In genomic region chr6:158819977-158820632, GRCh38 we compare ENCODE assay signal across 8 cellular contexts. TPM values are rescaled to one million over a fixed set of nuclear protein-coding genes. Genes with fewer than 3 reads are reported as not detected.
A peak's percentile ranks its signal among the peaks of the same experiment; 100 is the strongest.
DNase-seq lines count a peak whose midpoint lies in the region; ATAC-seq and TF ChIP-seq lines count a peak whose summit lies in the region.

No MANE protein-coding gene starts in this region.

- H3K9me3 ChIP-seq in gastroesophageal sphincter (no peaks in the 10 kb centered on the region), stomach smooth muscle (ENCODE audit: control insufficient read depth in 2 of 2, low read length in 2 of 2) (no peaks in the 10 kb centered on the region)

- no peaks in the 10 kb centered on the region for H3K36me3 ChIP-seq in gastroesophageal sphincter
- H3K36me3 ChIP-seq in stomach smooth muscle (ENCODE audit: control insufficient read depth in 2 of 2, insufficient read depth in 2 of 2, low read length in 2 of 2) = no peaks in the 10 kb centered on the region

- H3K4me3 ChIP-seq in gastroesophageal sphincter = no peak overlapping the region
- peak overlapping the region in 1 of 2 donors; percentile 83 for H3K4me3 ChIP-seq in stomach smooth muscle (ENCODE audit: low read length in 2 of 2)

- peak overlapping the region; percentile 93 for H3K4me3 Mint-ChIP-seq in activated CD4-positive, alpha-beta T cell treated with anti-CD3 and anti-CD28 coated beads for 36 hours
- peak overlapping the region; percentile 100 for H3K4me3 Mint-ChIP-seq in activated B cell treated with CpG ODN at 0.5 μM for 24 hours

- peaks cover 30% of the 10 kb centered on the region for H3K4me1 Mint-ChIP-seq in activated CD4-positive, alpha-beta T cell treated with anti-CD3 and anti-CD28 coated beads for 36 hours
- H3K4me1 Mint-ChIP-seq in activated B cell treated with CpG ODN at 0.5 μM for 24 hours = peaks cover 44% of the 10 kb centered on the region

- peak overlapping the region in 1 of 2 donors; percentile 33 for H3K9ac ChIP-seq in stomach smooth muscle (ENCODE audit: low read length in 2 of 2)

- TF ChIP-seq CTCF in activated B cell treated with CpG ODN at 0.5 μM for 24 hours (IDR thresholded peaks at IDR 0.05) (no peak), gastroesophageal sphincter (IDR thresholded peaks at IDR 0.05) (no peak)

- POLR2A ChIA-PET in activated CD4-positive, alpha-beta T cell treated with anti-CD3 and anti-CD28 coated beads for 36 hours (lab: Charles Lee) = interaction anchor here (0.7 to 1.6 kb wide), 2 partner anchors 34 to 50 kb away, joined by 3 to 16 read pairs; no protein-coding TSS in a partner anchor
- POLR2A ChIA-PET in activated B cell treated with CpG ODN at 0.5 μM for 24 hours (lab: Charles Lee) = interaction anchor here (0.7 to 15.8 kb wide), 24 partner anchors 8 to 180 kb away, joined by 3 to 454 read pairs (median 9); partner anchors contain the start of gene RSPH3

- peak overlapping the region in 3 of 4 donors; percentile 99 to 100 (median 99) for H3K27ac ChIP-seq in gastroesophageal sphincter
- peak overlapping the region; percentile 53 for H3K27ac ChIP-seq in stomach smooth muscle (ENCODE audit: low read length)

- CTCF ChIA-PET in activated CD4-positive, alpha-beta T cell treated with anti-CD3 and anti-CD28 coated beads for 36 hours (lab: Charles Lee) = interaction anchor here (0.6 to 1.5 kb wide), 2 partner anchors 49 to 225 kb away, joined by 3 to 5 read pairs; partner anchors contain the start of gene TAGAP
- CTCF ChIA-PET in activated B cell treated with CpG ODN at 0.5 μM for 24 hours (lab: Charles Lee) = interaction anchor here (1.0 to 1.5 kb wide), 4 partner anchors 28 to 153 kb away, joined by 3 to 7 read pairs (median 4); no protein-coding TSS in a partner anchor

- peaks cover 33% of the 10 kb centered on the region for H3K36me3 Mint-ChIP-seq in activated CD4-positive, alpha-beta T cell treated with anti-CD3 and anti-CD28 coated beads for 36 hours (ENCODE audit: low read depth)
- H3K36me3 Mint-ChIP-seq in activated B cell treated with CpG ODN at 0.5 μM for 24 hours (ENCODE audit: low read depth) = peaks cover 29% of the 10 kb centered on the region

- H3K4me1 ChIP-seq in gastroesophageal sphincter (peaks cover 0 to 37% (median 9%) of the 10 kb centered on the region in 3 donors), stomach smooth muscle (ENCODE audit: control insufficient read depth, insufficient read depth, low read length) (peaks cover 14% of the 10 kb centered on the region)

- H3K27me3 ChIP-seq in gastroesophageal sphincter (no peaks in the 10 kb centered on the region), stomach smooth muscle (ENCODE audit: control insufficient read depth in 1 of 2, insufficient read depth in 2 of 2, low read length in 2 of 2) (no peaks in the 10 kb centered on the region)

- peak overlapping the region; percentile 47 for H3K27ac Mint-ChIP-seq in activated CD4-positive, alpha-beta T cell treated with anti-CD3 and anti-CD28 coated beads for 36 hours
- H3K27ac Mint-ChIP-seq in activated B cell treated with CpG ODN at 0.5 μM for 24 hours = peak overlapping the region; percentile 95

- no peaks in the 10 kb centered on the region for H3K27me3 Mint-ChIP-seq in activated CD4-positive, alpha-beta T cell treated with anti-CD3 and anti-CD28 coated beads for 36 hours
- H3K27me3 Mint-ChIP-seq in activated B cell treated with CpG ODN at 0.5 μM for 24 hours = no peaks in the 10 kb centered on the region

- peaks cover 4% of the 10 kb centered on the region for H3K9me3 Mint-ChIP-seq in activated CD4-positive, alpha-beta T cell treated with anti-CD3 and anti-CD28 coated beads for 36 hours (ENCODE audit: low read depth)
- no peaks in the 10 kb centered on the region for H3K9me3 Mint-ChIP-seq in activated B cell treated with CpG ODN at 0.5 μM for 24 hours

- TF ChIP-seq EP300 in gastroesophageal sphincter (IDR thresholded peaks at IDR 0.05) = no peak

- DNase-seq in activated CD4-positive, alpha-beta T cell treated with anti-CD3 and anti-CD28 coated beads for 36 hours = no peak
- no peak for DNase-seq in activated CD4-positive, alpha-beta T cell treated with anti-CD3 and anti-CD28 coated beads for 48 hours
- DNase-seq in activated B cell treated with CpG ODN at 0.5 μM for 24 hours (no peak), NCI-H2196 (lab: John Stamatoyannopoulos, UW; ENCODE audit: unreplicated experiment) (no peak), Right ventricle myocardium superior (no peak)

- no peak for ATAC-seq in activated CD4-positive, alpha-beta T cell treated with anti-CD3 and anti-CD28 coated beads for 36 hours
- ATAC-seq in activated B cell treated with CpG ODN at 0.5 μM for 24 hours (ENCODE audit: low read depth) (no peak), gastroesophageal sphincter (no peak), GM21786 (IDR thresholded peaks at IDR 0.05; ENCODE audit: unreplicated experiment) (no peak), Right ventricle myocardium superior (ENCODE audit: poor library complexity) (no peak)

- no peak for TF ChIP-seq POLR2A in gastroesophageal sphincter (IDR thresholded peaks at IDR 0.05)

- intact Hi-C loops in activated CD4-positive, alpha-beta T cell treated with anti-CD3 and anti-CD28 coated beads for 36 hours (cut with DNase I, micrococcal nuclease) = loop anchor here (1.0 to 5.0 kb wide), 7 partner anchors 30 to 967 kb away; partner anchors contain the start of genes TCP1 (in 1 of the 2), TMEM181 (in 1 of the 2) and WTAP (in 1 of the 2)
- intact Hi-C loops in activated B cell treated with CpG ODN at 0.5 μM for 24 hours (cut with micrococcal nuclease) (loop anchor here (1.0 to 5.0 kb wide), 8 partner anchors 7 to 287 kb away; no protein-coding TSS in a partner anchor), Right ventricle myocardium superior (cut with DNase I) (loop anchor here (10.0 kb wide), 1 partner anchor 115 kb away; no protein-coding TSS in a partner anchor)

- 85 to 87% methylated on average over 3 to 6 of the region's 6 CpGs for WGBS in gastroesophageal sphincter (ENCODE audit: low coverage in 1 of 2), 2 donors

RNA-seq across cellular contexts. Expression of gene EZR, which starts 0.9 kb away (rescaled TPM):
- 100 to 1,000 TPM; 197 to 203 TPM for total RNA-seq in activated CD4-positive, alpha-beta T cell treated with anti-CD3 and anti-CD28 coated beads for 36 hours
- total RNA-seq in activated B cell treated with CpG ODN at 0.5 μM for 24 hours = 488 and 489 TPM in 2 replicates
- total RNA-seq in gastroesophageal sphincter = 100 to 1,000 TPM in 3 of 4 donors, 10 to 100 TPM in 1; 88.0 to 190 (median 177) TPM
- 197 TPM for total RNA-seq in Right ventricle myocardium superior
